19 cellular contexts compared by ENCODE assay signal in genomic region chr3:109696932-109697331, GRCh38.
"Had no signal": no experiment of that assay in that cellular context is flagged by ENCODE, and none has a peak within 500 bp of the region (broad histone marks: within the 10 kb centered on the region; RNA-seq: fewer than 3 reads in every experiment).

No MANE protein-coding gene starts in this region.

- H3K27me3 Mint-ChIP-seq: activated naive CD8-positive, alpha-beta T cell treated with anti-CD3 and anti-CD28 coated beads, Interleukin-2, amount 50 U/mL, for 24 hours had no signal

- H3K36me3 Mint-ChIP-seq: neural progenitor cell had no signal

- H3K27ac Mint-ChIP-seq: activated naive CD4-positive, alpha-beta T cell treated with anti-CD3 and anti-CD28 coated beads for 36 hours; activated naive CD8-positive, alpha-beta T cell treated with anti-CD3 and anti-CD28 coated beads, Interleukin-2, amount 50 U/mL, for 24 hours; activated T-helper 17 cell treated with anti-CD3 and anti-CD28 coated beads, Interleukin-2, amount 50 U/mL, for 72 hours; neural progenitor cell; T-cell had no signal

- H3K4me3 Mint-ChIP-seq: activated naive CD4-positive, alpha-beta T cell treated with anti-CD3 and anti-CD28 coated beads for 36 hours; activated naive CD8-positive, alpha-beta T cell treated with anti-CD3 and anti-CD28 coated beads, Interleukin-2, amount 50 U/mL, for 24 hours; activated T-helper 17 cell treated with anti-CD3 and anti-CD28 coated beads, Interleukin-2, amount 50 U/mL, for 72 hours; neural progenitor cell; T-cell had no signal

- H3K4me1 Mint-ChIP-seq: activated T-helper 17 cell treated with anti-CD3 and anti-CD28 coated beads, Interleukin-2, amount 50 U/mL, for 72 hours had no signal

- DNase-seq: activated CD4-positive, alpha-beta T cell treated with anti-CD3 and anti-CD28 coated beads for 1 hour; activated CD4-positive, alpha-beta T cell treated with anti-CD3 and anti-CD28 coated beads, Interleukin-2, amount 50 U/mL, for 48 hours; activated naive CD4-positive, alpha-beta T cell treated with anti-CD3 and anti-CD28 coated beads for 36 hours; activated naive CD8-positive, alpha-beta T cell treated with anti-CD3 and anti-CD28 coated beads, Interleukin-2, amount 50 U/mL, for 24 hours; aorta; caudate nucleus; cortex of kidney; effector CD8-positive, alpha-beta T cell; left colon; ovary; stimulated activated CD4-positive, alpha-beta T cell treated with anti-CD3 and anti-CD28 coated beads, Interleukin-12 subunit alpha, Interleukin-12 subunit beta, amount 100 ng/mL, for 4 hours; stimulated activated CD4-positive, alpha-beta T cell treated with anti-CD3 and anti-CD28 coated beads, Interleukin-2, amount 100 ng/mL, for 24 hours; T-cell; T-helper 9 cell had no signal

- H3K27me3 ChIP-seq: neural progenitor cell, ovary had no signal

- H3K4me3 ChIP-seq: lung, neural progenitor cell, ovary, thoracic aorta had no signal

- H3K9me3 ChIP-seq: ovary had no signal

- H3K27ac ChIP-seq: epithelial cell of prostate, neural progenitor cell, ovary, thoracic aorta had no signal

- ATAC-seq: activated naive CD8-positive, alpha-beta T cell treated with anti-CD3 and anti-CD28 coated beads, Interleukin-2, amount 50 U/mL, for 24 hours; activated T-helper 17 cell treated with anti-CD3 and anti-CD28 coated beads, Interleukin-2, amount 50 U/mL, for 72 hours; left colon; T-cell had no signal
